ENCODE assay signal across 11 cellular contexts in the genomic region with DNA sequence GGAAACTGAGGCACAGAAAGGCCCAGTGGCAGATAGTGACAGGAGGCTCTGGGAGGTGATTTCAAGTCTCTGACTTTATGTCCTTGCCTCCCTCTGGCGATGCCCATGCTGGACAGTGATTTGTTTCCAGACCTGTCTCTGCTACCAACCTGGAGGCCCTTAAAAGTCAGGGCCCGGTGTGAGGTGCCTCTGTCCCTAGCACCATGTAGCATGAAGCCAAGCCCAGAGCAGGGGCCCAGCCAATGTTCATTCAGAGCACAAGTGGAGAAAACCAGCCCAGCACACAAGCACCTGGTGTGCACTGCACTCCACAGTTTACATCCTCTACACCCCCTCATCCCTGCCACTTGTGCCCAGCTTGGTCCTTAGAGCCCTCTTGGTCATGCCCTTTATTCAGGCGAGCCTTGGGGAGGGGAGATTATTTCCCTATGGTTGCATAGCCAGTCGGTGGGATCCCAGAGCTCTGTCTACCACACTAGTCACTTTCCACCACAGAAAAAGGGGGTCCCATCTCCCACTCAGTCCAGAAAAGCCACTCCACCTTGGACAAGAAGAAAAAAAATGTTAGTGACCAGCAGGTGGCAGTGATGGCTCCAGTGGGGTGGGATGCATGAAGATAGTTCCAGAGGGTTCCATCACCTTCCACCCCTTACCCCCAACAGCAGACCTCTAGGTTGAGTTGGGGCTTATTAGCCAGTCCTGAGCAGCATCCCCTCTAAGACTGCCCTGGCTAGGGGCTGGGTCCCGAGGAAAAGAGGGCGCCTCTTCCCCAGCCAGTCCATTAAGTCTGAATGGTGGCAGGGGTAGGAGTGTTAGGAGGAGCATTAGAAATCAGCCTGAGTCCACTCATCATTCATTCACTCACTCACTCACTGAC. TPM values are rescaled to one million over a fixed set of nuclear protein-coding genes. Genes with fewer than 3 reads are reported as not detected.
DNase-seq lines count a peak whose midpoint lies in the region; ATAC-seq, FAIRE-seq and TF ChIP-seq lines count a peak whose summit lies in the region.
"Had no signal": no experiment of that assay in that cellular context is flagged by ENCODE, and none has a peak within 500 bp of the region (broad histone marks: within the 10 kb centered on the region; RNA-seq: fewer than 3 reads in every experiment).

No MANE protein-coding gene starts in this region.

- no peak overlapping the region for H3K4me3 ChIP-seq in BJ (ENCODE audit: low read depth, low read length)
- no peak overlapping the region for H3K4me3 ChIP-seq in K562
- no peak overlapping the region for H3K4me3 ChIP-seq in right lobe of liver
- H3K4me3 ChIP-seq: HAP-1 had no signal

- H3K27me3 Mint-ChIP-seq in HFFc6 (ENCODE audit: insufficient read depth): peaks cover 1% of the 10 kb centered on the region; the same call in 1 of the 2 replicates
- peaks cover 10% of the 10 kb centered on the region for H3K27me3 Mint-ChIP-seq in activated T-helper 17 cell treated with anti-CD3 and anti-CD28 coated beads, Interleukin-2, amount 50 U/mL, for 72 hours

- no TSS peak for BruUV-seq in K562 (replicated peaks; lab: Mats Ljungman, UMichigan)

- CTCF ChIA-PET in BJ (lab: Yijun Ruan, JAX) (interaction anchor here (0.6 to 18.0 kb wide), 23 partner anchors 8 to 185 kb away, joined by 3 to 482 read pairs (median 4); a partner anchor contains a TSS), K562 (lab: Yijun Ruan, JAX; ENCODE audit: low intra/inter-chr PET ratio) (no interaction called here)

- no peaks in the 10 kb centered on the region for H4K20me1 ChIP-seq in K562 (replicated peaks; ENCODE audit: control insufficient read depth, insufficient read depth, low read length)

- in situ Hi-C loops in K562 (cut with MboI): no loop called here

- no peak overlapping the region for H3K27ac Mint-ChIP-seq in HFFc6
- no peak overlapping the region for H3K27ac Mint-ChIP-seq in activated T-helper 17 cell treated with anti-CD3 and anti-CD28 coated beads, Interleukin-2, amount 50 U/mL, for 72 hours
- H3K27ac Mint-ChIP-seq: natural killer cell had no signal

- H3K36me3 ChIP-seq in BJ (ENCODE audit: control insufficient read depth, insufficient read depth, low read length) (no peaks in the 10 kb centered on the region), K562 (ENCODE audit: control insufficient read depth, insufficient read depth, low read length) (no peaks in the 10 kb centered on the region), right lobe of liver (no peaks in the 10 kb centered on the region)
- H3K36me3 ChIP-seq: HAP-1 had no signal

- H3K36me3 Mint-ChIP-seq in HFFc6 (ENCODE audit: low read depth): no peaks in the 10 kb centered on the region
- no peaks in the 10 kb centered on the region for H3K36me3 Mint-ChIP-seq in activated T-helper 17 cell treated with anti-CD3 and anti-CD28 coated beads, Interleukin-2, amount 50 U/mL, for 72 hours (ENCODE audit: low read depth)
- H3K36me3 Mint-ChIP-seq: natural killer cell had no signal

- no peaks in the 10 kb centered on the region for H3K4me1 ChIP-seq in K562 (replicated peaks in 1 of 2; ENCODE audit: control insufficient read depth in 2 of 2, insufficient read depth in 2 of 2, low read length in 2 of 2)
- H3K4me1 ChIP-seq in right lobe of liver: no peaks in the 10 kb centered on the region
- H3K4me1 ChIP-seq: HAP-1 had no signal

- H3K27ac ChIP-seq in K562 (ENCODE audit: extremely low read depth, low read depth, low read length) (no peak overlapping the region), right lobe of liver (no peak overlapping the region)

- H3K4me3 Mint-ChIP-seq in HFFc6: no peak overlapping the region
- H3K4me3 Mint-ChIP-seq in activated T-helper 17 cell treated with anti-CD3 and anti-CD28 coated beads, Interleukin-2, amount 50 U/mL, for 72 hours: no peak overlapping the region
- H3K4me3 Mint-ChIP-seq: natural killer cell had no signal

- peak; percentile 57 for TF ChIP-seq CTCF in BJ (IDR thresholded peaks at IDR 0.05; ENCODE audit: insufficient read depth, low read depth, low read length)
- peak; percentile 90 for TF ChIP-seq CTCF in HFFc6 (IDR thresholded peaks at IDR 0.05)
- TF ChIP-seq CTCF in K562 (IDR thresholded peaks at IDR 0.05 in 2 of 3, conservative IDR thresholded peaks at IDR 0.05 in 1 of 3; ENCODE audit: insufficient read depth in 2 of 3, low read depth in 1 of 3, low read length in 3 of 3): peak; percentile 43 to 52 (median 48); a peak in 5 of 6 replicates
- peak; percentile 54 to 63 (median 59) for TF ChIP-seq CTCF in right lobe of liver (IDR thresholded peaks at IDR 0.05)

- no peaks in the 10 kb centered on the region for H3K9me1 ChIP-seq in K562 (ENCODE audit: control insufficient read depth, insufficient read depth, low read length)

- peak in 1 of 2 experiments; percentile 40; a peak in 2 of 4 replicates for TF ChIP-seq RAD21 in K562 (CRISPR knock-in tag; conservative IDR thresholded peaks at IDR 0.05 in 1 of 2, IDR thresholded peaks at IDR 0.05 in 1 of 2)

- TF ChIP-seq POLR2A in K562 (conservative IDR thresholded peaks at IDR 0.05) (no peak), right lobe of liver (IDR thresholded peaks at IDR 0.05) (no peak)

- peaks cover 14% of the 10 kb centered on the region for H3K4me1 Mint-ChIP-seq in HFFc6 (ENCODE audit: low read depth)
- no peaks in the 10 kb centered on the region for H3K4me1 Mint-ChIP-seq in activated T-helper 17 cell treated with anti-CD3 and anti-CD28 coated beads, Interleukin-2, amount 50 U/mL, for 72 hours

- DNase-seq in BJ (ENCODE audit: low read depth) (no peak), HFFc6 (no peak), K562 (ENCODE audit: extremely low read depth in 1 of 4, low spot score in 3 of 4) (peak in 3 of 4 experiments; percentile 28 to 57 (median 51)), right lobe of liver (no peak), pons (ENCODE audit: low spot score) (no peak), DMS153 treated with DMSO at 0.1 percent for 48 hours (lab: John Stamatoyannopoulos, UW; ENCODE audit: unreplicated experiment) (no peak), inferior parietal cortex (ENCODE audit: extremely low spot score) (no peak)
- DNase-seq: activated CD8-positive, alpha-beta memory T cell treated with anti-CD3 and anti-CD28 coated beads, Interleukin-2, amount 50 U/mL, for 4 hours; natural killer cell had no signal

- no peak overlapping the region for H3K9ac ChIP-seq in K562 (ENCODE audit: insufficient read depth in 1 of 2, low read depth in 2 of 2, low read length in 2 of 2)

- FAIRE-seq in K562 (lab: Jason Lieb, UNC): peak; percentile 54

- no peaks in the 10 kb centered on the region for H3K9me3 Mint-ChIP-seq in HFFc6
- no peaks in the 10 kb centered on the region for H3K9me3 Mint-ChIP-seq in activated T-helper 17 cell treated with anti-CD3 and anti-CD28 coated beads, Interleukin-2, amount 50 U/mL, for 72 hours
- H3K9me3 Mint-ChIP-seq: natural killer cell had no signal

- ATAC-seq in K562 (peak; percentile 45; the same call in 2 of the 3 replicates), right lobe of liver (peak; percentile 40 to 63 (median 61))
- ATAC-seq in activated T-helper 17 cell treated with anti-CD3 and anti-CD28 coated beads, Interleukin-2, amount 50 U/mL, for 72 hours (replicated peaks): no peak
- ATAC-seq: natural killer cell had no signal

- H3K4me2 ChIP-seq in K562 (ENCODE audit: insufficient read depth, low read length): no peak overlapping the region

- H3K9me3 ChIP-seq in K562 (replicated peaks; ENCODE audit: control insufficient read depth, insufficient read depth, low read depth, low read length) (no peaks in the 10 kb centered on the region), right lobe of liver (no peaks in the 10 kb centered on the region)
- H3K9me3 ChIP-seq: HAP-1 had no signal

- no peak overlapping the region for H2AFZ ChIP-seq in K562 (ENCODE audit: low read depth, low read length)

- H3K27me3 ChIP-seq in BJ (ENCODE audit: control insufficient read depth, insufficient read depth, low read length): no peaks in the 10 kb centered on the region
- peaks cover 7 to 42% of the 10 kb centered on the region in 2 experiments; a peak in 4 of 5 replicates for H3K27me3 ChIP-seq in K562 (ENCODE audit: control insufficient read depth in 2 of 2, insufficient read depth in 2 of 2, low read length in 2 of 2)
- no peaks in the 10 kb centered on the region for H3K27me3 ChIP-seq in right lobe of liver

- no peak for TF ChIP-seq EP300 in K562 (IDR thresholded peaks at IDR 0.05; ENCODE audit: low read length)

- POLR2A ChIA-PET in BJ (lab: Charles Lee): no interaction called here
- POLR2A ChIA-PET in K562 (lab: Yijun Ruan, JAX): interaction anchor here (0.8 kb wide), 1 partner anchor 167 kb away, joined by 3 read pairs; no protein-coding TSS in a partner anchor

- 0% methylated on average over 6 of the region's 6 CpGs for WGBS in K562 (ENCODE audit: insufficient coverage, low coverage, missing lambda C conversion rate)
- 44% methylated on average over 3 of the region's 6 CpGs for WGBS in right lobe of liver (ENCODE audit: insufficient coverage, low coverage, low lambda C conversion rate, missing lambda C conversion rate)

- intact Hi-C loops in K562 (cut with micrococcal nuclease): loop anchor here (1.0 to 5.0 kb wide), 2 partner anchors 93 to 179 kb away; no protein-coding TSS in a partner anchor
- intact Hi-C loops in right lobe of liver (cut with DNase I): loop anchor here (5.0 to 10.0 kb wide), 2 partner anchors 73 to 75 kb away; a partner anchor contains a TSS

- no peaks in the 10 kb centered on the region for H3K79me2 ChIP-seq in K562 (ENCODE audit: control insufficient read depth, insufficient read depth, low read length)

RNA-seq across cellular contexts. Expression of a gene that starts 30.9 kb away (rescaled TPM):
- polyA plus RNA-seq in BJ (2011; rRNA removed) (5.3 and 9.7 TPM in 2 replicates), K562 (2011; rRNA removed) (not detected in 2 replicates), K562 (2014; fragmentation: Illumina TruSeq; extraction: Trizol) (not detected in 2 replicates), K562 (2014; fragmentation: Nextera tagmentation; extraction: Ambion mirVana) (not detected), K562 (2014; rRNA removed) (0.12 TPM in 1 of 2 replicates, not detected in the other)
- 7.9 TPM in 2 replicates for polyA minus RNA-seq in BJ (2011; rRNA and poly(A)+ RNA removed)
- total RNA-seq in HFFc6 (2021; fragmentation: NEBNext Ultra II Directional; extraction: Animal tissue kit (Norgen Biotek cat#: 25700)): 1 to 10 TPM; 1.2 to 4.4 (median 2.2) TPM
- not detected in 2 replicates for total RNA-seq in K562 (2011; cell fraction: chromatin; rRNA removed; ENCODE audit: low replicate concordance)
- not detected in 2 replicates for total RNA-seq in K562 (2011; cell fraction: nucleolus; rRNA removed)
- total RNA-seq in K562 (2011; cell fraction: nucleoplasm; rRNA removed): not detected in 2 replicates
- total RNA-seq in K562 (2014; rRNA removed) (not detected in 2 replicates), K562 (2014; rRNA removed; fragmentation: Illumina TruSeq; extraction: Trizol) (not detected in 2 replicates), K562 (2015; rRNA removed; fragmentation: Illumina TruSeq; extraction: Trizol) (not detected in 2 replicates), K562 (2021) (not detected in 2 replicates), right lobe of liver (1 to 10 TPM in 4 of 6 experiments, under 1 TPM in 2; 0.06 to 2.7 (median 1.5) TPM)
- polyA plus RNA-seq in K562 (2011; cell fraction: cytosol; rRNA removed): not detected in 2 replicates
- polyA plus RNA-seq in K562 (2011; cell fraction: nucleus; rRNA removed): not detected in 2 replicates
- polyA plus RNA-seq in K562 (2012): 0.11 TPM in 1 of 2 replicates, not detected in the other
- polyA minus RNA-seq in K562 (2011; rRNA and poly(A)+ RNA removed): not detected in 2 replicates
- not detected in 2 replicates for polyA minus RNA-seq in K562 (2011; cell fraction: cytosol; rRNA and poly(A)+ RNA removed)
- not detected in 2 replicates for polyA minus RNA-seq in K562 (2011; cell fraction: nucleus; rRNA and poly(A)+ RNA removed)
- not detected for total RNA-seq in activated T-helper 17 cell treated with anti-CD3 and anti-CD28 coated beads, Interleukin-2, amount 50 U/mL, for 72 hours
- total RNA-seq: natural killer cell had no signal

Comparison
In these comparisons a context has a peak if more than half of its experiments do, and no peak if none do; other contexts are left out.
1. DNase-seq: peak in K562 (3 of 4); none in BJ (single experiment), HFFc6 (single experiment), right lobe of liver (0 of 3), pons (single experiment), DMS153 treated with DMSO at 0.1 percent for 48 hours (single experiment) and inferior parietal cortex (single experiment).
2. Peak in every context shown above with its lines, with median percentiles within 50 percentile points of each other: CTCF ChIP-seq.